In the genomic region with DNA sequence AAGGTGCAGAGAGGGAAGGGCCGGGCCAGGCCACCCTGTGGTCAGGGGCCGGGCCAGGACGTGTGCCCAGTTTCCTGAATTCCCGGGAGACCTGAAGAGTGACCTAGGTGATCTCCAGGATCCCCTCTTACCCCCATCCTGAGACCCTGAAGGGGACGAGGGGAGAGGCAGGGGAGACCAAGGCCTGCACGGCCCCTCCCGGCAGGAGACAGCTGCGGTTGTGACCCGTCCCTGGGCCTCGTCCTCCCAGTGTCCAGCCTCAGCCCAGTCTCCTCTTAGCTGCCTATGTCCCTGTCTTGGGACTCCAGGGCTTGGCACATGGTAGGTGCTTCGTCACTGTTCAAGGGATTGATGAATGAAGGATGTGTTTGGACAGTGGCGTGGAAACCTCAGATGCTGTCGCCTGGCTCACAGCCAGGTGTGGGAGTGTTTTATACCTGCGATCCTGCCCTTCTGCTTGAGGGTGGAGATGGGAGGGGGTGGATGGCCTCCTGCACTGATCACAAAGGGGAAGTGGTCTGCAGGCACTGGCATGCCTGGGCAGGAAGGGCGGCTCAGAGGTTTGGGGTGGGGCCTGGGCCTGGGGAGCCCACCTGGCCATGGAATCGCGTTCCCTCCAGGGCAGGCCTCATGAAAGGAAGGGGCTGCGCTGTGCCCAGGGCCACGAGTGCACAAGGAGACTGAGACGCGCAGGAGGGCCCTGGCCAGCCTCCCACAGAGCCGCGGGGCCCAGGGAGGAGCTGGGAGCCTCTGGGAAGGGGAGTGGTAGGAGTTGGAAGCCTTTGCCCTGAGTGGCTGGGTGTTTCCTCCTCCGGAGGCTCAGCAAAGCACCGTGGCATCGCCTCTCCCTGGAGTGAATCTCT, we compare ENCODE assay signal across 1 cellular context.
TF ChIP-seq lines count a peak whose summit lies in the region.

No MANE protein-coding gene starts in this region.

TF ChIP-seq in GM12878, 131 proteins besides CTCF, POLR2A, EP300 and RAD21 (continued from another document):
- TF ChIP-seq, protein P1, sequence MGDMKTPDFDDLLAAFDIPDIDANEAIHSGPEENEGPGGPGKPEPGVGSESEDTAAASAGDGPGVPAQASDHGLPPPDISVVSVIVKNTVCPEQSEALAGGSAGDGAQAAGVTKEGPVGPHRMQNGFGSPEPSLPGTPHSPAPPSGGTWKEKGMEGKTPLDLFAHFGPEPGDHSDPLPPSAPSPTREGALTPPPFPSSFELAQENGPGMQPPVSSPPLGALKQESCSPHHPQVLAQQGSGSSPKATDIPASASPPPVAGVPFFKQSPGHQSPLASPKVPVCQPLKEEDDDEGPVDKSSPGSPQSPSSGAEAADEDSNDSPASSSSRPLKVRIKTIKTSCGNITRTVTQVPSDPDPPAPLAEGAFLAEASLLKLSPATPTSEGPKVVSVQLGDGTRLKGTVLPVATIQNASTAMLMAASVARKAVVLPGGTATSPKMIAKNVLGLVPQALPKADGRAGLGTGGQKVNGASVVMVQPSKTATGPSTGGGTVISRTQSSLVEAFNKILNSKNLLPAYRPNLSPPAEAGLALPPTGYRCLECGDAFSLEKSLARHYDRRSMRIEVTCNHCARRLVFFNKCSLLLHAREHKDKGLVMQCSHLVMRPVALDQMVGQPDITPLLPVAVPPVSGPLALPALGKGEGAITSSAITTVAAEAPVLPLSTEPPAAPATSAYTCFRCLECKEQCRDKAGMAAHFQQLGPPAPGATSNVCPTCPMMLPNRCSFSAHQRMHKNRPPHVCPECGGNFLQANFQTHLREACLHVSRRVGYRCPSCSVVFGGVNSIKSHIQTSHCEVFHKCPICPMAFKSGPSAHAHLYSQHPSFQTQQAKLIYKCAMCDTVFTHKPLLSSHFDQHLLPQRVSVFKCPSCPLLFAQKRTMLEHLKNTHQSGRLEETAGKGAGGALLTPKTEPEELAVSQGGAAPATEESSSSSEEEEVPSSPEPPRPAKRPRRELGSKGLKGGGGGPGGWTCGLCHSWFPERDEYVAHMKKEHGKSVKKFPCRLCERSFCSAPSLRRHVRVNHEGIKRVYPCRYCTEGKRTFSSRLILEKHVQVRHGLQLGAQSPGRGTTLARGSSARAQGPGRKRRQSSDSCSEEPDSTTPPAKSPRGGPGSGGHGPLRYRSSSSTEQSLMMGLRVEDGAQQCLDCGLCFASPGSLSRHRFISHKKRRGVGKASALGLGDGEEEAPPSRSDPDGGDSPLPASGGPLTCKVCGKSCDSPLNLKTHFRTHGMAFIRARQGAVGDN (IDR thresholded peaks at IDR 0.05), result 0 out of 2 replicates have a peak, but pooled peaks have one; percentile 26
- peak; percentile 86; the same call in 1 of the 2 replicates for TF ChIP-seq SPI1 (IDR thresholded peaks at IDR 0.05; ENCODE audit: borderline replicate concordance, insufficient read depth, low read depth, low read length)
- peak; percentile 48; the same call in 1 of the 2 replicates for TF ChIP-seq IKZF1 (conservative IDR thresholded peaks at IDR 0.05)
- 0 out of 2 replicates have a peak, but pooled peaks have one; percentile 12 for TF ChIP-seq TCF12 (IDR thresholded peaks at IDR 0.05; ENCODE audit: low read depth, low read length)
